ENCODE assay signal across 20 cellular contexts in the genomic region with DNA sequence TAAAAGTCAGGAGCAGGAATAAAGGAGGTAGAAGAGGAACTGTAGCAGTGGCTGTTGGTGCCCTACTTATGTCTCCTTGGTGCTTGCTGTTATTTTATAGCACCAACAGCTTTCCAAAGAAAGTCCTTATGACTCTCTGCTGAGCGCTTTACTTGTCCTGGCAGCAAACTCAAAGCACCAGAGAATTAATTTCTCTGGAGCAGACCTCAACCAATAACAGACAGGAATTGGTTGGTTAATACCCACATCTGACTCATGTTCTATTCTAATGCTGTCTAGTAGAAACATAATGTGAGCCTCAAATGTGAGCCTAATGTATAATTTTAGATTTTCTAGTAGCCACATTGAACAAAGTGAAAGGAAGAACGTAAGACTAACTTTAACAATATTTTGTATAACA.
"Had no signal": no experiment of that assay in that cellular context is flagged by ENCODE, and none has a peak within 500 bp of the region (broad histone marks: within the 10 kb centered on the region; RNA-seq: fewer than 3 reads in every experiment).

No MANE protein-coding gene starts in this region.

- H3K4me1 ChIP-seq: gastrocnemius medialis, heart right ventricle, left lung, lower lobe of right lung had no signal

- H3K4me3 Mint-ChIP-seq: mesothelial cell of epicardium had no signal

- H3K36me3 ChIP-seq: esophagus squamous epithelium, gastrocnemius medialis, heart right ventricle, left lung, lower lobe of right lung had no signal

- H3K27ac Mint-ChIP-seq: mesothelial cell of epicardium had no signal

- H3K27me3 ChIP-seq: dorsolateral prefrontal cortex, esophagus squamous epithelium, gastrocnemius medialis, heart right ventricle, left lung had no signal

- H3K4me3 ChIP-seq: coronary artery, dorsolateral prefrontal cortex, esophagus squamous epithelium, gastrocnemius medialis, heart right ventricle, left lung, lower lobe of right lung, mucosa of descending colon had no signal

- DNase-seq: dermis blood vessel endothelial cell; dorsolateral prefrontal cortex; effector CD4-positive, alpha-beta T cell; effector memory CD4-positive, alpha-beta T cell; esophagus squamous epithelium; foreskin fibroblast; foreskin melanocyte; gastrocnemius medialis; glutamatergic neuron; head of caudate nucleus; heart right ventricle; hippocampal formation; left cardiac atrium; left lung; left ventricle myocardium superior; lower lobe of right lung; mesenchymal stem cell; mucosa of descending colon had no signal

- H3K27ac ChIP-seq: coronary artery, dorsolateral prefrontal cortex, esophagus squamous epithelium, heart right ventricle, left lung, lower lobe of right lung had no signal

- H3K9me3 ChIP-seq: esophagus squamous epithelium, gastrocnemius medialis, left lung, lower lobe of right lung, mucosa of descending colon had no signal

- ATAC-seq: heart right ventricle, left cardiac atrium, left lung, left ventricle myocardium superior, lower lobe of right lung, mucosa of descending colon had no signal
